16 cellular contexts compared by ENCODE assay signal in the genomic region with DNA sequence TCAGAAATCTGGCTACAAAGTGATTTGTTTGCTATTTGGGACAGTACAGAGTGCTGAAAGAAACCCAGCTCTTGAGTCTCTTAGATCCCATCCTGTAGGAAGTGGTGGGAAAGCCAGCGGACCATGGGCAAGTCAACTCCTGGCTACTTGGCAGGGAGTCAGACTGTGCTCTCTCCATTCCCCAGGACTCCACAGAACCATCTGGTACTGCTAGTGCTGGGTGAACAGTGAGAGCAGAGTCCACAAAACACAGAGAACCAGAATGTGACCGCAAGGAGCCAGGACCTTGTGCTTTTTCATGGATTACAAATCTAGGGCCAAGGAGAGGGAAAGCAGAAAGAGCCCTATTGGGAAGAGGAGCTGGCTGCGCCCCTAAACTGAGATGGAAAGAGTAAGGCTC. TPM values are rescaled to one million over a fixed set of nuclear protein-coding genes. Genes with fewer than 3 reads are reported as not detected.
DNase-seq lines count a peak whose midpoint lies in the region; ATAC-seq and TF ChIP-seq lines count a peak whose summit lies in the region.
"Had no signal": no experiment of that assay in that cellular context is flagged by ENCODE, and none has a peak within 500 bp of the region (broad histone marks: within the 10 kb centered on the region; RNA-seq: fewer than 3 reads in every experiment).

No MANE protein-coding gene starts in this region.

- H3K4me2 ChIP-seq in BLaER1 treated with 17β-estradiol and CSF1 and Interleukin-3, amounts not matched to agents 10 nM and 100 nM, result peak overlapping the region in 7 of 11 experiments; percentile 25 to 97 (median 84); a peak in 12 of 22 replicates
- H3K4me2 ChIP-seq in GM23338, result no peak overlapping the region

- no peak overlapping the region for H2AFZ ChIP-seq in GM23338

- ATAC-seq in GM23338, result no peak
- no peak for ATAC-seq in GM19328 (IDR thresholded peaks at IDR 0.05; ENCODE audit: unreplicated experiment)
- no peak for ATAC-seq in HG03097 (IDR thresholded peaks at IDR 0.05; ENCODE audit: low FRiP score, unreplicated experiment)
- ATAC-seq: HepG2 had no signal

- H3K4me1 Mint-ChIP-seq in GM23338 (peaks cover 28% of the 10 kb centered on the region), nephron progenitor cell (peaks cover 81% of the 10 kb centered on the region)
- peaks cover 2% of the 10 kb centered on the region for H3K4me1 Mint-ChIP-seq in activated naive CD8-positive, alpha-beta T cell treated with anti-CD3 and anti-CD28 coated beads for 36 hours

- H3K27ac Mint-ChIP-seq in GM23338 (peak overlapping the region; percentile 54; the same call in 1 of the 2 replicates), nephron progenitor cell (peak overlapping the region; percentile 98)
- no peak overlapping the region for H3K27ac Mint-ChIP-seq in activated naive CD8-positive, alpha-beta T cell treated with anti-CD3 and anti-CD28 coated beads for 36 hours

- TF ChIP-seq CTCF in GM23338 (conservative IDR thresholded peaks at IDR 0.05; ENCODE audit: low read depth in 2 of 2), result no peak
- no peak for TF ChIP-seq CTCF in nephron progenitor cell (IDR thresholded peaks at IDR 0.05)

- no peak overlapping the region for H3K9ac ChIP-seq in BLaER1 treated with 17β-estradiol and CSF1 and Interleukin-3, amounts not matched to agents 10 nM and 100 nM

- H3K4me3 ChIP-seq in BLaER1 treated with 17β-estradiol and CSF1 and Interleukin-3, amounts not matched to agents 10 nM and 100 nM, result no peak overlapping the region
- no peak overlapping the region for H3K4me3 ChIP-seq in GM23338

- H3K27me3 ChIP-seq in BLaER1 treated with 17β-estradiol and CSF1 and Interleukin-3, amounts not matched to agents 10 nM and 100 nM, result no peaks in the 10 kb centered on the region
- H3K27me3 ChIP-seq in GM23338 (ENCODE audit: insufficient read depth), result no peaks in the 10 kb centered on the region

- peaks cover 1 to 46% (median 28%) of the 10 kb centered on the region in 11 experiments; a peak in 18 of 22 replicates for H3K36me3 ChIP-seq in BLaER1 treated with 17β-estradiol and CSF1 and Interleukin-3, amounts not matched to agents 10 nM and 100 nM
- no peaks in the 10 kb centered on the region for H3K36me3 ChIP-seq in GM23338 (ENCODE audit: insufficient read depth)

- no peaks in the 10 kb centered on the region for H3K79me2 ChIP-seq in GM23338 (replicated peaks; ENCODE audit: insufficient read depth)

- H3K9me2 ChIP-seq in GM23338 (ENCODE audit: insufficient read depth), result no peaks in the 10 kb centered on the region

- H3K9me3 Mint-ChIP-seq in GM23338, result no peaks in the 10 kb centered on the region
- no peaks in the 10 kb centered on the region for H3K9me3 Mint-ChIP-seq in nephron progenitor cell
- H3K9me3 Mint-ChIP-seq in activated naive CD8-positive, alpha-beta T cell treated with anti-CD3 and anti-CD28 coated beads for 36 hours, result no peaks in the 10 kb centered on the region
- H3K9me3 Mint-ChIP-seq: CD4-positive, alpha-beta memory T cell; HFFc6 had no signal

- DNase-seq in GM23338 (ENCODE audit: low spot score) (no peak), cerebellar cortex (ENCODE audit: low spot score) (peak; percentile 88), nephron progenitor cell (no peak)
- no peak for DNase-seq in activated naive CD8-positive, alpha-beta T cell treated with anti-CD3 and anti-CD28 coated beads for 36 hours
- DNase-seq: CD4-positive, alpha-beta memory T cell; GOT3; HFFc6; Kasumi-1; NCI-H187 treated with DMSO at 0.1 percent for 48 hours; NCI-H2171; NCI-H82; Right ventricle myocardium superior had no signal

- no peaks in the 10 kb centered on the region for H3K9me3 ChIP-seq in BLaER1 treated with 17β-estradiol and CSF1 and Interleukin-3, amounts not matched to agents 10 nM and 100 nM (replicated peaks in 1 of 11)

- H3K36me3 Mint-ChIP-seq in GM23338 (ENCODE audit: low read depth), result no peaks in the 10 kb centered on the region
- H3K36me3 Mint-ChIP-seq in nephron progenitor cell (ENCODE audit: low read depth), result peaks cover 29% of the 10 kb centered on the region
- peaks cover 5% of the 10 kb centered on the region for H3K36me3 Mint-ChIP-seq in activated naive CD8-positive, alpha-beta T cell treated with anti-CD3 and anti-CD28 coated beads for 36 hours

- H3K4me3 Mint-ChIP-seq in GM23338, result no peak overlapping the region
- H3K4me3 Mint-ChIP-seq in nephron progenitor cell, result peak overlapping the region; percentile 39
- no peak overlapping the region for H3K4me3 Mint-ChIP-seq in activated naive CD8-positive, alpha-beta T cell treated with anti-CD3 and anti-CD28 coated beads for 36 hours
- H3K4me3 Mint-ChIP-seq: CD4-positive, alpha-beta memory T cell; HFFc6 had no signal

- H3F3A ChIP-seq in GM23338 (replicated peaks; ENCODE audit: low read depth), result no peaks in the 10 kb centered on the region

- peaks cover 32 to 76% (median 65%) of the 10 kb centered on the region in 10 experiments for H3K4me1 ChIP-seq in BLaER1 treated with 17β-estradiol and CSF1 and Interleukin-3, amounts not matched to agents 10 nM and 100 nM
- H3K4me1 ChIP-seq in GM23338 (ENCODE audit: insufficient read depth), result 0 out of 2 replicates have a peak, but pooled peaks cover 9% of the 10 kb centered on the region

- peak overlapping the region in 6 of 11 experiments; percentile 15 to 81 (median 31); a peak in 6 of 22 replicates for H3K27ac ChIP-seq in BLaER1 treated with 17β-estradiol and CSF1 and Interleukin-3, amounts not matched to agents 10 nM and 100 nM
- no peak overlapping the region for H3K27ac ChIP-seq in GM23338 (ENCODE audit: low read depth)

- peaks cover 2% of the 10 kb centered on the region for H3K27me3 Mint-ChIP-seq in GM23338 (ENCODE audit: insufficient read depth, low read depth, poor library complexity)
- no peaks in the 10 kb centered on the region for H3K27me3 Mint-ChIP-seq in nephron progenitor cell (ENCODE audit: low read depth, poor library complexity)
- H3K27me3 Mint-ChIP-seq in activated naive CD8-positive, alpha-beta T cell treated with anti-CD3 and anti-CD28 coated beads for 36 hours, result no peaks in the 10 kb centered on the region
- H3K27me3 Mint-ChIP-seq: CD4-positive, alpha-beta memory T cell had no signal

- no peaks in the 10 kb centered on the region for H4K20me1 ChIP-seq in BLaER1 treated with 17β-estradiol and CSF1 and Interleukin-3, amounts not matched to agents 10 nM and 100 nM
- peaks cover 4% of the 10 kb centered on the region; the same call in 1 of the 2 replicates for H4K20me1 ChIP-seq in GM23338 (replicated peaks; ENCODE audit: insufficient read depth)

TF ChIP-seq in GM23338, 12 proteins besides CTCF, POLR2A, EP300 and RAD21 (continues in another document):
- TF ChIP-seq EZH2phosphoT487 (IDR thresholded peaks at IDR 0.05; ENCODE audit: unreplicated experiment) (no peak), CREB1 (CRISPR knock-in tag; IDR thresholded peaks at IDR 0.05; ENCODE audit: low read depth) (no peak), STAT1 (IDR thresholded peaks at IDR 0.05; ENCODE audit: unreplicated experiment) (no peak)
- TF ChIP-seq, protein P1, sequence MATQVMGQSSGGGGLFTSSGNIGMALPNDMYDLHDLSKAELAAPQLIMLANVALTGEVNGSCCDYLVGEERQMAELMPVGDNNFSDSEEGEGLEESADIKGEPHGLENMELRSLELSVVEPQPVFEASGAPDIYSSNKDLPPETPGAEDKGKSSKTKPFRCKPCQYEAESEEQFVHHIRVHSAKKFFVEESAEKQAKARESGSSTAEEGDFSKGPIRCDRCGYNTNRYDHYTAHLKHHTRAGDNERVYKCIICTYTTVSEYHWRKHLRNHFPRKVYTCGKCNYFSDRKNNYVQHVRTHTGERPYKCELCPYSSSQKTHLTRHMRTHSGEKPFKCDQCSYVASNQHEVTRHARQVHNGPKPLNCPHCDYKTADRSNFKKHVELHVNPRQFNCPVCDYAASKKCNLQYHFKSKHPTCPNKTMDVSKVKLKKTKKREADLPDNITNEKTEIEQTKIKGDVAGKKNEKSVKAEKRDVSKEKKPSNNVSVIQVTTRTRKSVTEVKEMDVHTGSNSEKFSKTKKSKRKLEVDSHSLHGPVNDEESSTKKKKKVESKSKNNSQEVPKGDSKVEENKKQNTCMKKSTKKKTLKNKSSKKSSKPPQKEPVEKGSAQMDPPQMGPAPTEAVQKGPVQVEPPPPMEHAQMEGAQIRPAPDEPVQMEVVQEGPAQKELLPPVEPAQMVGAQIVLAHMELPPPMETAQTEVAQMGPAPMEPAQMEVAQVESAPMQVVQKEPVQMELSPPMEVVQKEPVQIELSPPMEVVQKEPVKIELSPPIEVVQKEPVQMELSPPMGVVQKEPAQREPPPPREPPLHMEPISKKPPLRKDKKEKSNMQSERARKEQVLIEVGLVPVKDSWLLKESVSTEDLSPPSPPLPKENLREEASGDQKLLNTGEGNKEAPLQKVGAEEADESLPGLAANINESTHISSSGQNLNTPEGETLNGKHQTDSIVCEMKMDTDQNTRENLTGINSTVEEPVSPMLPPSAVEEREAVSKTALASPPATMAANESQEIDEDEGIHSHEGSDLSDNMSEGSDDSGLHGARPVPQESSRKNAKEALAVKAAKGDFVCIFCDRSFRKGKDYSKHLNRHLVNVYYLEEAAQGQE (IDR thresholded peaks at IDR 0.05; ENCODE audit: unreplicated experiment), result no peak

RNA-seq across cellular contexts. Expression of a gene that starts 42.5 kb away (rescaled TPM):
- 19.6 and 23.8 TPM in 2 replicates for total RNA-seq in GM23338 (2014; rRNA removed; shearing (Covaris generic))
- polyA plus RNA-seq in GM23338 (2016; fragmentation: Nextera tagmentation; extraction: Ambion mirVana), result 21.8 and 23.1 TPM in 2 replicates
- 10 to 100 TPM; 18.0 to 18.3 TPM for total RNA-seq in activated naive CD8-positive, alpha-beta T cell treated with anti-CD3 and anti-CD28 coated beads for 36 hours

RNA-seq across cellular contexts. Expression of a gene that starts 48.7 kb away (rescaled TPM):
- total RNA-seq in GM23338 (2014; rRNA removed; shearing (Covaris generic)), result 193 and 212 TPM in 2 replicates
- 152 and 175 TPM in 2 replicates for polyA plus RNA-seq in GM23338 (2016; fragmentation: Nextera tagmentation; extraction: Ambion mirVana)
- 100 to 1,000 TPM; 101 to 105 TPM for total RNA-seq in activated naive CD8-positive, alpha-beta T cell treated with anti-CD3 and anti-CD28 coated beads for 36 hours

RNA-seq across cellular contexts. Expression of a gene that starts 49.3 kb away (rescaled TPM):
- total RNA-seq in GM23338 (2014; rRNA removed; shearing (Covaris generic)), result 1,104 and 1,281 TPM in 2 replicates
- polyA plus RNA-seq in GM23338 (2016; fragmentation: Nextera tagmentation; extraction: Ambion mirVana), result 2,363 and 2,576 TPM in 2 replicates
- total RNA-seq in activated naive CD8-positive, alpha-beta T cell treated with anti-CD3 and anti-CD28 coated beads for 36 hours, result 1,000 to 10,000 TPM; 2,335 to 2,367 TPM
